ENCODE assay signal across 23 cellular contexts in genomic region chr2:22340711-22341110, GRCh38.
"Had no signal": no experiment of that assay in that cellular context is flagged by ENCODE, and none has a peak within 500 bp of the region (broad histone marks: within the 10 kb centered on the region; RNA-seq: fewer than 3 reads in every experiment).

No MANE protein-coding gene starts in this region.

- ATAC-seq: naive thymus-derived CD8-positive, alpha-beta T cell; natural killer cell treated with Interleukin-12 subunit alpha and Interleukin-12 subunit beta and Interleukin-15 and Interleukin-18, amount 100 ng/mL, for 72 hours; pancreas; right cardiac atrium; right lobe of liver; stimulated activated effector memory CD8-positive, alpha-beta T cell treated with anti-CD3 and anti-CD28 coated beads, Interleukin-12 subunit alpha, Interleukin-12 subunit beta, amount 100 ng/mL, for 72 hours; stimulated activated naive B cell treated with anti-CD40 and anti-IgM and Interleukin-4, amounts not matched to agents 10 μg/mL and 1 μg/mL and 100 μg/mL, for 72 hours had no signal

- H3K36me3 Mint-ChIP-seq: naive thymus-derived CD8-positive, alpha-beta T cell; stimulated activated effector memory CD8-positive, alpha-beta T cell treated with anti-CD3 and anti-CD28 coated beads, Interleukin-12 subunit alpha, Interleukin-12 subunit beta, amount 100 ng/mL, for 72 hours; stimulated activated naive B cell treated with anti-CD40 and anti-IgM and Interleukin-4, amounts not matched to agents 10 μg/mL and 1 μg/mL and 100 μg/mL, for 72 hours had no signal

- DNase-seq: naive thymus-derived CD8-positive, alpha-beta T cell; nephron progenitor cell; nucleus accumbens; pancreas; right cardiac atrium; right lobe of liver; sigmoid colon; small intestine; stimulated activated CD4-positive, alpha-beta T cell treated with anti-CD3 and anti-CD28 coated beads, Interleukin-15, amount 100 ng/mL, for 24 hours; stimulated activated CD4-positive, alpha-beta T cell treated with anti-CD3 and anti-CD28 coated beads, Interleukin-2, amount 100 ng/mL, for 24 hours; stimulated activated CD4-positive, alpha-beta T cell treated with anti-CD3 and anti-CD28 coated beads, Interleukin-2, amount 100 ng/mL, for 48 hours; stimulated activated CD4-positive, alpha-beta T cell treated with anti-CD3 and anti-CD28 coated beads, Interleukin-4, amount 100 ng/mL, for 24 hours; stimulated activated naive B cell treated with anti-CD40 and anti-IgM and Interleukin-4, amounts not matched to agents 10 μg/mL and 1 μg/mL and 100 μg/mL, for 72 hours; stimulated activated naive CD4-positive, alpha-beta T cell treated with Interleukin-2 at 50 U/mL for 16 hours; stomach; thyroid gland; trophoblast cell; upper lobe of left lung; uterus had no signal

- H3K27me3 Mint-ChIP-seq: naive thymus-derived CD8-positive, alpha-beta T cell; natural killer cell treated with Interleukin-12 subunit alpha and Interleukin-12 subunit beta and Interleukin-15 and Interleukin-18, amount 100 ng/mL, for 72 hours; stimulated activated naive B cell treated with anti-CD40 and anti-IgM and Interleukin-4, amounts not matched to agents 10 μg/mL and 1 μg/mL and 100 μg/mL, for 72 hours; stimulated activated naive CD8-positive, alpha-beta T cell treated with anti-CD3 and anti-CD28 coated beads, Interleukin-15, Interleukin-2, amounts not matched to agents 100 ng/mL and 50 ng/mL, for 24 hours had no signal

- H3K9me3 Mint-ChIP-seq: nephron progenitor cell; neural crest cell; stimulated activated naive CD8-positive, alpha-beta T cell treated with anti-CD3 and anti-CD28 coated beads, Interleukin-15, Interleukin-2, amounts not matched to agents 100 ng/mL and 50 ng/mL, for 24 hours had no signal

- H3K4me3 Mint-ChIP-seq: naive thymus-derived CD8-positive, alpha-beta T cell; natural killer cell treated with Interleukin-12 subunit alpha and Interleukin-12 subunit beta and Interleukin-15 and Interleukin-18, amount 100 ng/mL, for 72 hours; nephron progenitor cell; neural crest cell; stimulated activated effector memory CD8-positive, alpha-beta T cell treated with anti-CD3 and anti-CD28 coated beads, Interleukin-12 subunit alpha, Interleukin-12 subunit beta, amount 100 ng/mL, for 72 hours; stimulated activated naive B cell treated with anti-CD40 and anti-IgM and Interleukin-4, amounts not matched to agents 10 μg/mL and 1 μg/mL and 100 μg/mL, for 72 hours; stimulated activated naive CD8-positive, alpha-beta T cell treated with anti-CD3 and anti-CD28 coated beads, Interleukin-15, Interleukin-2, amounts not matched to agents 100 ng/mL and 50 ng/mL, for 24 hours had no signal

- H3K4me1 Mint-ChIP-seq: naive thymus-derived CD8-positive, alpha-beta T cell; stimulated activated effector memory CD8-positive, alpha-beta T cell treated with anti-CD3 and anti-CD28 coated beads, Interleukin-12 subunit alpha, Interleukin-12 subunit beta, amount 100 ng/mL, for 72 hours; stimulated activated naive B cell treated with anti-CD40 and anti-IgM and Interleukin-4, amounts not matched to agents 10 μg/mL and 1 μg/mL and 100 μg/mL, for 72 hours had no signal

- H3K27ac Mint-ChIP-seq: naive thymus-derived CD8-positive, alpha-beta T cell; natural killer cell treated with Interleukin-12 subunit alpha and Interleukin-12 subunit beta and Interleukin-15 and Interleukin-18, amount 100 ng/mL, for 72 hours; nephron progenitor cell; stimulated activated effector memory CD8-positive, alpha-beta T cell treated with anti-CD3 and anti-CD28 coated beads, Interleukin-12 subunit alpha, Interleukin-12 subunit beta, amount 100 ng/mL, for 72 hours; stimulated activated naive B cell treated with anti-CD40 and anti-IgM and Interleukin-4, amounts not matched to agents 10 μg/mL and 1 μg/mL and 100 μg/mL, for 72 hours; stimulated activated naive CD8-positive, alpha-beta T cell treated with anti-CD3 and anti-CD28 coated beads, Interleukin-15, Interleukin-2, amounts not matched to agents 100 ng/mL and 50 ng/mL, for 24 hours had no signal
